In genomic region chr15:92953569-92953968, GRCh38 we compare ENCODE assay signal across 24 cellular contexts.
"Had no signal": no experiment of that assay in that cellular context is flagged by ENCODE, and none has a peak within 500 bp of the region (broad histone marks: within the 10 kb centered on the region; RNA-seq: fewer than 3 reads in every experiment).

No MANE protein-coding gene starts in this region.

- H3K27ac ChIP-seq: left lung, ovary, right atrium auricular region, stomach, suprapubic skin, tibial nerve had no signal

- H3K4me1 ChIP-seq: right atrium auricular region, suprapubic skin had no signal

- H3K36me3 ChIP-seq: ovary had no signal

- FAIRE-seq: colon, endothelial cell of umbilical vein, frontal cortex had no signal

- H3K27me3 ChIP-seq: left lung, ovary, right atrium auricular region, stomach, suprapubic skin, tibial nerve had no signal

- H3K4me3 ChIP-seq: left lung, lung, ovary, psoas muscle, right atrium auricular region, stomach, suprapubic skin, tibial nerve had no signal

- DNase-seq: activated B cell treated with CpG ODN at 0.5 μM for 24 hours; activated CD4-positive, alpha-beta T cell treated with anti-CD3 and anti-CD28 coated beads for 36 hours; activated CD4-positive, alpha-beta T cell treated with anti-CD3 and anti-CD28 coated beads, Interleukin-2, amount 50 U/mL, for 48 hours; activated naive CD4-positive, alpha-beta T cell treated with anti-CD3 and anti-CD28 coated beads for 36 hours; aorta; caudate nucleus; effector memory CD4-positive, alpha-beta T cell; glutamatergic neuron; hippocampal formation; kidney glomerular epithelial cell; left lung; natural killer cell; ovary; psoas muscle; stimulated activated CD4-positive, alpha-beta T cell treated with anti-CD3 and anti-CD28 coated beads, Interleukin-1b, Interleukin-23, amount 100 ng/mL, for 48 hours; stomach had no signal

- ATAC-seq: activated CD4-positive, alpha-beta T cell treated with anti-CD3 and anti-CD28 coated beads for 36 hours; left lung; natural killer cell; stimulated activated effector memory CD8-positive, alpha-beta T cell treated with anti-CD3 and anti-CD28 coated beads, Interleukin-12 subunit alpha, Interleukin-12 subunit beta, amount 100 ng/mL, for 72 hours had no signal
